In the genomic region with DNA sequence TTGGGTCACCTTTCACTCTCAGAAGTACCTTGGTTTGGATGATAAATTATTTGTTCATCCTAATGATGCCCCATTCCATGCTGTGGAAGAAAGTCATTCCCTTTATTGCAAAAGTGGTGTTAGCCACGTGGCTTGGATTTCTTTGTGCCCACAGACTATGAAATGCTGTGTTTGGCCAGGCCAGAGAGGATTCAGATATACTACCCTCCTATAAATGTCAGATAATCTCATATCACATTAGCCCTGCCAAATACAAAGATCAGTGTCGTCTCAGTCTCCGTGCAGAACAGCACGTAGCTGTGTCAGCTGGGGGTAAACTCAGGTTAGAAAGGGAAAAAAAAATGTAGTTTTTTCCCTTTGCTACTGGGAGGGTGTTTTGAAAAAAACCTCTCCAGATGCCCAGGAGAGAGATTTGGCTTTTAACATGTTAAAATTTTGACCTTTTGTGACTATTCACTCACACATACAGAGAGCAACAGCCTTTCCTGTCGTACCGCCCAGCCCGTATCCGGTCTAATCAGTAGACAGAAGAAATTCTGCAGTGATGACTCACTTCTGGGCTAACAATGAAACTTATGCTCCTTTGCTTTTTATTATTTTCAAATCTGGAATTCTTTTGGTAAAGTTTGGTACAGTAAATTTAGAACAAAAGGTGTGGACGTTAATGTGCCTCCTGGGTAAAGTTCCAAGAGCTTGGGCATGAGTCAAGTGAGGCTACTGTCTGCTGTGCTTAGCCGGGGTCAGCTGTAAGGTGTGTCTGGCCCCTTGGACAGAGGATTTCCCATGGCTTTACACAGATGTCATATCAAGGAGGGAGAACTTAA, we compare ENCODE assay signal across 10 cellular contexts. TPM values are rescaled to one million over a fixed set of nuclear protein-coding genes. Genes with fewer than 3 reads are reported as not detected.
DNase-seq lines count a peak whose midpoint lies in the region; FAIRE-seq and TF ChIP-seq lines count a peak whose summit lies in the region.
"Had no signal": no experiment of that assay in that cellular context is flagged by ENCODE, and none has a peak within 500 bp of the region (broad histone marks: within the 10 kb centered on the region; RNA-seq: fewer than 3 reads in every experiment).

No MANE protein-coding gene starts in this region.

- H3K36me3 Mint-ChIP-seq in activated T-cell treated with anti-CD3 and anti-CD28 coated beads, Interleukin-2, amount 50 U/mL, for 24 hours (ENCODE audit: low read depth): no peaks in the 10 kb centered on the region
- H3K36me3 Mint-ChIP-seq in MCF 10A (ENCODE audit: insufficient read depth, unreplicated experiment): no peaks in the 10 kb centered on the region

- H3K27ac ChIP-seq in HUES48 (ENCODE audit: low read depth, low read length) (peak overlapping the region; percentile 92), transverse colon (peak overlapping the region in 2 of 4 donors; percentile 32 to 40)
- H3K27ac ChIP-seq: tibial artery had no signal

- in situ Hi-C loops in transverse colon (cut with MboI; ENCODE audit: low pct_ligation_motif_present in 1 of 4, low pct_unique_long_range_greater_than_20kb in 1 of 4, low sequenced_read_pairs in 3 of 4): no loop called here

- intact Hi-C loops in MCF 10A (cut with micrococcal nuclease) (no loop called here), transverse colon (cut with DNase I; ENCODE audit: low total_unique reads) (no loop called here)

- TSS peak; percentile 45 for BruUV-seq in MCF 10A (replicated peaks; lab: Mats Ljungman, UMichigan)

- FAIRE-seq in GM12891 (lab: Jason Lieb, UNC): no peak
- FAIRE-seq: G401.6 had no signal

- no peak for TF ChIP-seq EP300 in transverse colon (IDR thresholded peaks at IDR 0.05; ENCODE audit: low read depth)

- TF ChIP-seq CTCF in MCF 10A (IDR thresholded peaks at IDR 0.05; ENCODE audit: unreplicated experiment) (no peak), transverse colon (IDR thresholded peaks at IDR 0.05) (no peak)

- H3K27me3 Mint-ChIP-seq in activated T-cell treated with anti-CD3 and anti-CD28 coated beads, Interleukin-2, amount 50 U/mL, for 24 hours: peaks cover 27% of the 10 kb centered on the region
- H3K27me3 Mint-ChIP-seq in MCF 10A (ENCODE audit: insufficient read depth, unreplicated experiment): no peaks in the 10 kb centered on the region

- H3K9ac ChIP-seq in HUES48 (ENCODE audit: low read depth, low read length): peak overlapping the region; percentile 27; the same call in 1 of the 2 replicates

- no peaks in the 10 kb centered on the region for H3K9me3 Mint-ChIP-seq in activated T-cell treated with anti-CD3 and anti-CD28 coated beads, Interleukin-2, amount 50 U/mL, for 24 hours
- H3K9me3 Mint-ChIP-seq in MCF 10A (ENCODE audit: unreplicated experiment): no peaks in the 10 kb centered on the region

- H3K4me1 ChIP-seq in HUES48 (ENCODE audit: control insufficient read depth, insufficient read depth, low read length) (peaks cover 29% of the 10 kb centered on the region), transverse colon (peaks cover 0 to 11% (median 8%) of the 10 kb centered on the region in 4 donors)

- H3K4me3 ChIP-seq in HUES48 (ENCODE audit: low read depth, low read length) (no peak overlapping the region), transverse colon (peak overlapping the region in 1 of 4 donors; percentile 21)
- H3K4me3 ChIP-seq: tibial artery had no signal

- TF ChIP-seq POLR2A in transverse colon (IDR thresholded peaks at IDR 0.05) (no peak), GM12891 (IDR thresholded peaks at IDR 0.05; ENCODE audit: low read depth, low read length) (no peak)

- WGBS in transverse colon (ENCODE audit: low coverage in 1 of 2), 2 donors: 20 to 33% methylated on average over 6 to 10 of the region's 10 CpGs

- no peaks in the 10 kb centered on the region for H3K36me3 ChIP-seq in HUES48 (ENCODE audit: control insufficient read depth, insufficient read depth, low read length)
- no peaks in the 10 kb centered on the region for H3K36me3 ChIP-seq in transverse colon
- H3K36me3 ChIP-seq: tibial artery had no signal

- H3K27ac Mint-ChIP-seq in activated T-cell treated with anti-CD3 and anti-CD28 coated beads, Interleukin-2, amount 50 U/mL, for 24 hours: peak overlapping the region; percentile 12
- peak overlapping the region; percentile 68 for H3K27ac Mint-ChIP-seq in MCF 10A (ENCODE audit: low read depth, unreplicated experiment)

- H3K27me3 ChIP-seq in HUES48 (ENCODE audit: control insufficient read depth, insufficient read depth, low read length) (no peaks in the 10 kb centered on the region), transverse colon (no peaks in the 10 kb centered on the region)
- H3K27me3 ChIP-seq: tibial artery had no signal

- H3K4me1 Mint-ChIP-seq in activated T-cell treated with anti-CD3 and anti-CD28 coated beads, Interleukin-2, amount 50 U/mL, for 24 hours (ENCODE audit: low read depth): peaks cover 7% of the 10 kb centered on the region
- H3K4me1 Mint-ChIP-seq in MCF 10A (ENCODE audit: insufficient read depth, unreplicated experiment): peaks cover 17% of the 10 kb centered on the region

- POLR2A ChIA-PET in MCF 10A (lab: Yijun Ruan, JAX): interaction anchor here (0.7 to 1.4 kb wide), 3 partner anchors 10 to 166 kb away, joined by 3 to 8 read pairs (median 3); no protein-coding TSS in a partner anchor

- no peak overlapping the region for H3K4me3 Mint-ChIP-seq in activated T-cell treated with anti-CD3 and anti-CD28 coated beads, Interleukin-2, amount 50 U/mL, for 24 hours
- peak overlapping the region; percentile 52 for H3K4me3 Mint-ChIP-seq in MCF 10A (ENCODE audit: unreplicated experiment)

- H3K9me3 ChIP-seq in HUES48 (ENCODE audit: control insufficient read depth, insufficient read depth, low read length) (no peaks in the 10 kb centered on the region), transverse colon (no peaks in the 10 kb centered on the region)
- H3K9me3 ChIP-seq: tibial artery had no signal

- CTCF ChIA-PET in MCF 10A (lab: Yijun Ruan, JAX): interaction anchor here (0.8 kb wide), 1 partner anchor 20 kb away, joined by 3 read pairs; no protein-coding TSS in a partner anchor

- no peak for DNase-seq in activated T-cell treated with anti-CD3 and anti-CD28 coated beads, Interleukin-2, amount 50 U/mL, for 24 hours
- DNase-seq in activated T-cell treated with anti-CD3 and anti-CD28 coated beads, Interleukin-2, amount 50 U/mL, for 1 hour: no peak
- peak; percentile 90 for DNase-seq in MCF 10A (ENCODE audit: unreplicated experiment)
- DNase-seq in kidney tubule cell (ENCODE audit: low spot score): peak; percentile 97
- DNase-seq in transverse colon: peak; percentile 42
- no peak for DNase-seq in GM12891 (ENCODE audit: insufficient read length, low spot score)
- no peak for DNase-seq in stimulated activated CD4-positive, alpha-beta T cell treated with anti-CD3 and anti-CD28 coated beads, Interleukin-12 subunit alpha, Interleukin-12 subunit beta, amount 100 ng/mL, for 4 hours

TF ChIP-seq in GM12891, 5 proteins besides CTCF, POLR2A, EP300 and RAD21:
- no peak for TF ChIP-seq SPI1 (IDR thresholded peaks at IDR 0.05; ENCODE audit: low read depth, low read length)
- no peak for TF ChIP-seq PAX5 (IDR thresholded peaks at IDR 0.05; ENCODE audit: insufficient read depth, low read length, severe bottlenecking)

RNA-seq across cellular contexts. Expression of a gene that starts 8.5 kb away (rescaled TPM):
- total RNA-seq in MCF 10A (2022) (0.69 and 0.82 TPM in 2 replicates), transverse colon (10 to 100 TPM; 17.2 to 29.7 (median 26.2) TPM)
- polyA plus RNA-seq in GM12891 (2012; ENCODE audit: low read depth, missing spikeins): not detected

Comparison
In these comparisons a context has a peak if more than half of its experiments do, and no peak if none do; other contexts are left out.
1. DNase-seq: peak in MCF 10A (single experiment), kidney tubule cell (single experiment) and transverse colon (single experiment); none in activated T-cell treated with anti-CD3 and anti-CD28 coated beads, Interleukin-2, amount 50 U/mL, for 24 hours (single experiment), activated T-cell treated with anti-CD3 and anti-CD28 coated beads, Interleukin-2, amount 50 U/mL, for 1 hour (single experiment), GM12891 (single experiment) and stimulated activated CD4-positive, alpha-beta T cell treated with anti-CD3 and anti-CD28 coated beads, Interleukin-12 subunit alpha, Interleukin-12 subunit beta, amount 100 ng/mL, for 4 hours (single experiment).
2. RNA of a gene that starts 8.5 kb away (total RNA-seq): 17.2 to 29.7 TPM in transverse colon; 0.69 to 0.82 TPM in MCF 10A; every median in the first group is over 10 times any median in the second.